In the genomic region with DNA sequence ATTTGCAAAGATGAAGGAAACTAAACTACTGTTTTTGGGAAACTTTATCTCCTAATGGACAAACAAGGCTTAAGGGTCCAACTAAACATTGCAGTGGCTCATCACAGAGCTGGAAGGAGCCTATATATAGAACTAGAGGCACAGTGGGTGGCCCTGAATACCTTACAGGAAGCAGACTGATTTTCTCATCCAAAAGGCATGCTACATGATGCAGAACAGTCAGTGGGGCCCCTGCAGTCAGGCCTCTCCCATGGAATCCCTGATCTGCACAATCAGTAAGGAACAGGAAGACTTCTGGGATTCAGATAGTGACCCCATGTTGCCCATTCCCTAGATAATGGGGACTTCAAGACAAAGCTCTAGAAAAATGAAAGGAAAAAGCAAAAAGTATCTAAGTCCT, we compare ENCODE assay signal across 1 cellular context.
TF ChIP-seq lines count a peak whose summit lies in the region.

No MANE protein-coding gene starts in this region.

TF ChIP-seq in HepG2, 621 proteins besides CTCF, POLR2A, EP300 and RAD21:
- TF ChIP-seq ZNF589 (CRISPR knock-in tag; conservative IDR thresholded peaks at IDR 0.05) (no peak), TSC22D2 (CRISPR knock-in tag; IDR thresholded peaks at IDR 0.05; ENCODE audit: borderline replicate concordance) (no peak), YEATS4 (CRISPR knock-in tag; IDR thresholded peaks at IDR 0.05; ENCODE audit: borderline replicate concordance) (no peak), MTA3 (CRISPR knock-in tag; IDR thresholded peaks at IDR 0.05) (no peak), ZNF607 (CRISPR knock-in tag; IDR thresholded peaks at IDR 0.05; ENCODE audit: borderline replicate concordance) (no peak), MZF1 (CRISPR knock-in tag; IDR thresholded peaks at IDR 0.05; ENCODE audit: borderline replicate concordance) (no peak), ZNF460 (CRISPR knock-in tag; IDR thresholded peaks at IDR 0.05; ENCODE audit: borderline replicate concordance) (no peak), EZH2 (conservative IDR thresholded peaks at IDR 0.05; ENCODE audit: low read depth, low read length) (no peak), ZNF451 (CRISPR knock-in tag; IDR thresholded peaks at IDR 0.05) (no peak), SMAD3 (CRISPR knock-in tag; IDR thresholded peaks at IDR 0.05) (no peak)
- TF ChIP-seq, protein P1, sequence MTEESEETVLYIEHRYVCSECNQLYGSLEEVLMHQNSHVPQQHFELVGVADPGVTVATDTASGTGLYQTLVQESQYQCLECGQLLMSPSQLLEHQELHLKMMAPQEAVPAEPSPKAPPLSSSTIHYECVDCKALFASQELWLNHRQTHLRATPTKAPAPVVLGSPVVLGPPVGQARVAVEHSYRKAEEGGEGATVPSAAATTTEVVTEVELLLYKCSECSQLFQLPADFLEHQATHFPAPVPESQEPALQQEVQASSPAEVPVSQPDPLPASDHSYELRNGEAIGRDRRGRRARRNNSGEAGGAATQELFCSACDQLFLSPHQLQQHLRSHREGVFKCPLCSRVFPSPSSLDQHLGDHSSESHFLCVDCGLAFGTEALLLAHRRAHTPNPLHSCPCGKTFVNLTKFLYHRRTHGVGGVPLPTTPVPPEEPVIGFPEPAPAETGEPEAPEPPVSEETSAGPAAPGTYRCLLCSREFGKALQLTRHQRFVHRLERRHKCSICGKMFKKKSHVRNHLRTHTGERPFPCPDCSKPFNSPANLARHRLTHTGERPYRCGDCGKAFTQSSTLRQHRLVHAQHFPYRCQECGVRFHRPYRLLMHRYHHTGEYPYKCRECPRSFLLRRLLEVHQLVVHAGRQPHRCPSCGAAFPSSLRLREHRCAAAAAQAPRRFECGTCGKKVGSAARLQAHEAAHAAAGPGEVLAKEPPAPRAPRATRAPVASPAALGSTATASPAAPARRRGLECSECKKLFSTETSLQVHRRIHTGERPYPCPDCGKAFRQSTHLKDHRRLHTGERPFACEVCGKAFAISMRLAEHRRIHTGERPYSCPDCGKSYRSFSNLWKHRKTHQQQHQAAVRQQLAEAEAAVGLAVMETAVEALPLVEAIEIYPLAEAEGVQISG (CRISPR knock-in tag; IDR thresholded peaks at IDR 0.05) = no peak
- TF ChIP-seq, protein P2, sequence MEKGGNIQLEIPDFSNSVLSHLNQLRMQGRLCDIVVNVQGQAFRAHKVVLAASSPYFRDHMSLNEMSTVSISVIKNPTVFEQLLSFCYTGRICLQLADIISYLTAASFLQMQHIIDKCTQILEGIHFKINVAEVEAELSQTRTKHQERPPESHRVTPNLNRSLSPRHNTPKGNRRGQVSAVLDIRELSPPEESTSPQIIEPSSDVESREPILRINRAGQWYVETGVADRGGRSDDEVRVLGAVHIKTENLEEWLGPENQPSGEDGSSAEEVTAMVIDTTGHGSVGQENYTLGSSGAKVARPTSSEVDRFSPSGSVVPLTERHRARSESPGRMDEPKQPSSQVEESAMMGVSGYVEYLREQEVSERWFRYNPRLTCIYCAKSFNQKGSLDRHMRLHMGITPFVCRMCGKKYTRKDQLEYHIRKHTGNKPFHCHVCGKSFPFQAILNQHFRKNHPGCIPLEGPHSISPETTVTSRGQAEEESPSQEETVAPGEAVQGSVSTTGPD (CRISPR knock-in tag; IDR thresholded peaks at IDR 0.05) = no peak
- TF ChIP-seq, protein P3, sequence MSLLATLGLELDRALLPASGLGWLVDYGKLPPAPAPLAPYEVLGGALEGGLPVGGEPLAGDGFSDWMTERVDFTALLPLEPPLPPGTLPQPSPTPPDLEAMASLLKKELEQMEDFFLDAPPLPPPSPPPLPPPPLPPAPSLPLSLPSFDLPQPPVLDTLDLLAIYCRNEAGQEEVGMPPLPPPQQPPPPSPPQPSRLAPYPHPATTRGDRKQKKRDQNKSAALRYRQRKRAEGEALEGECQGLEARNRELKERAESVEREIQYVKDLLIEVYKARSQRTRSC (CRISPR knock-in tag; IDR thresholded peaks at IDR 0.05; ENCODE audit: low read depth) = no peak
- TF ChIP-seq, protein P4, sequence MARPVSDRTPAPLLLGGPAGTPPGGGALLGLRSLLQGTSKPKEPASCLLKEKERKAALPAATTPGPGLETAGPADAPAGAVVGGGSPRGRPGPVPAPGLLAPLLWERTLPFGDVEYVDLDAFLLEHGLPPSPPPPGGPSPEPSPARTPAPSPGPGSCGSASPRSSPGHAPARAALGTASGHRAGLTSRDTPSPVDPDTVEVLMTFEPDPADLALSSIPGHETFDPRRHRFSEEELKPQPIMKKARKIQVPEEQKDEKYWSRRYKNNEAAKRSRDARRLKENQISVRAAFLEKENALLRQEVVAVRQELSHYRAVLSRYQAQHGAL (CRISPR knock-in tag; IDR thresholded peaks at IDR 0.05; ENCODE audit: not compliant biosample characterization) = no peak
- TF ChIP-seq, protein P5, sequence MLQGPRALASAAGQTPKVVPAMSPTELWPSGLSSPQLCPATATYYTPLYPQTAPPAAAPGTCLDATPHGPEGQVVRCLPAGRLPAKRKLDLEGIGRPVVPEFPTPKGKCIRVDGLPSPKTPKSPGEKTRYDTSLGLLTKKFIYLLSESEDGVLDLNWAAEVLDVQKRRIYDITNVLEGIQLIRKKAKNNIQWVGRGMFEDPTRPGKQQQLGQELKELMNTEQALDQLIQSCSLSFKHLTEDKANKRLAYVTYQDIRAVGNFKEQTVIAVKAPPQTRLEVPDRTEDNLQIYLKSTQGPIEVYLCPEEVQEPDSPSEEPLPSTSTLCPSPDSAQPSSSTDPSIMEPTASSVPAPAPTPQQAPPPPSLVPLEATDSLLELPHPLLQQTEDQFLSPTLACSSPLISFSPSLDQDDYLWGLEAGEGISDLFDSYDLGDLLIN (CRISPR knock-in tag; IDR thresholded peaks at IDR 0.05; ENCODE audit: borderline replicate concordance) = no peak
- TF ChIP-seq, protein P6, sequence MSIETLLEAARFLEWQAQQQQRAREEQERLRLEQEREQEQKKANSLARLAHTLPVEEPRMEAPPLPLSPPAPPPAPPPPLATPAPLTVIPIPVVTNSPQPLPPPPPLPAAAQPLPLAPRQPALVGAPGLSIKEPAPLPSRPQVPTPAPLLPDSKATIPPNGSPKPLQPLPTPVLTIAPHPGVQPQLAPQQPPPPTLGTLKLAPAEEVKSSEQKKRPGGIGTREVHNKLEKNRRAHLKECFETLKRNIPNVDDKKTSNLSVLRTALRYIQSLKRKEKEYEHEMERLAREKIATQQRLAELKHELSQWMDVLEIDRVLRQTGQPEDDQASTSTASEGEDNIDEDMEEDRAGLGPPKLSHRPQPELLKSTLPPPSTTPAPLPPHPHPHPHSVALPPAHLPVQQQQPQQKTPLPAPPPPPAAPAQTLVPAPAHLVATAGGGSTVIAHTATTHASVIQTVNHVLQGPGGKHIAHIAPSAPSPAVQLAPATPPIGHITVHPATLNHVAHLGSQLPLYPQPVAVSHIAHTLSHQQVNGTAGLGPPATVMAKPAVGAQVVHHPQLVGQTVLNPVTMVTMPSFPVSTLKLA (IDR thresholded peaks at IDR 0.05) = no peak
- TF ChIP-seq, protein P7, sequence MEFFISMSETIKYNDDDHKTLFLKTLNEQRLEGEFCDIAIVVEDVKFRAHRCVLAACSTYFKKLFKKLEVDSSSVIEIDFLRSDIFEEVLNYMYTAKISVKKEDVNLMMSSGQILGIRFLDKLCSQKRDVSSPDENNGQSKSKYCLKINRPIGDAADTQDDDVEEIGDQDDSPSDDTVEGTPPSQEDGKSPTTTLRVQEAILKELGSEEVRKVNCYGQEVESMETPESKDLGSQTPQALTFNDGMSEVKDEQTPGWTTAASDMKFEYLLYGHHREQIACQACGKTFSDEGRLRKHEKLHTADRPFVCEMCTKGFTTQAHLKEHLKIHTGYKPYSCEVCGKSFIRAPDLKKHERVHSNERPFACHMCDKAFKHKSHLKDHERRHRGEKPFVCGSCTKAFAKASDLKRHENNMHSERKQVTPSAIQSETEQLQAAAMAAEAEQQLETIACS (CRISPR knock-in tag; IDR thresholded peaks at IDR 0.05) = no peak
- TF ChIP-seq, protein P8, sequence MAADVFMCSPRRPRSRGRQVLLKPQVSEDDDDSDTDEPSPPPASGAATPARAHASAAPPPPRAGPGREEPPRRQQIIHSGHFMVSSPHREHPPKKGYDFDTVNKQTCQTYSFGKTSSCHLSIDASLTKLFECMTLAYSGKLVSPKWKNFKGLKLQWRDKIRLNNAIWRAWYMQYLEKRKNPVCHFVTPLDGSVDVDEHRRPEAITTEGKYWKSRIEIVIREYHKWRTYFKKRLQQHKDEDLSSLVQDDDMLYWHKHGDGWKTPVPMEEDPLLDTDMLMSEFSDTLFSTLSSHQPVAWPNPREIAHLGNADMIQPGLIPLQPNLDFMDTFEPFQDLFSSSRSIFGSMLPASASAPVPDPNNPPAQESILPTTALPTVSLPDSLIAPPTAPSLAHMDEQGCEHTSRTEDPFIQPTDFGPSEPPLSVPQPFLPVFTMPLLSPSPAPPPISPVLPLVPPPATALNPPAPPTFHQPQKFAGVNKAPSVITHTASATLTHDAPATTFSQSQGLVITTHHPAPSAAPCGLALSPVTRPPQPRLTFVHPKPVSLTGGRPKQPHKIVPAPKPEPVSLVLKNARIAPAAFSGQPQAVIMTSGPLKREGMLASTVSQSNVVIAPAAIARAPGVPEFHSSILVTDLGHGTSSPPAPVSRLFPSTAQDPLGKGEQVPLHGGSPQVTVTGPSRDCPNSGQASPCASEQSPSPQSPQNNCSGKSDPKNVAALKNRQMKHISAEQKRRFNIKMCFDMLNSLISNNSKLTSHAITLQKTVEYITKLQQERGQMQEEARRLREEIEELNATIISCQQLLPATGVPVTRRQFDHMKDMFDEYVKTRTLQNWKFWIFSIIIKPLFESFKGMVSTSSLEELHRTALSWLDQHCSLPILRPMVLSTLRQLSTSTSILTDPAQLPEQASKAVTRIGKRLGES (CRISPR knock-in tag; IDR thresholded peaks at IDR 0.05; ENCODE audit: borderline replicate concordance) = no peak
